ENCODE assay signal across 20 cellular contexts in genomic region chr17:9538626-9539025, GRCh38. TPM values are rescaled to one million over a fixed set of nuclear protein-coding genes. Genes with fewer than 3 reads are reported as not detected.
"Had no signal": no experiment of that assay in that cellular context is flagged by ENCODE, and none has a peak within 500 bp of the region (broad histone marks: within the 10 kb centered on the region; RNA-seq: fewer than 3 reads in every experiment).

No MANE protein-coding gene starts in this region.

- DNase-seq: effector CD4-positive, alpha-beta T cell; gastrocnemius medialis; islet precursor cell; mammary epithelial cell; mucosa of descending colon; naive thymus-derived CD8-positive, alpha-beta T cell; ovary; right cardiac atrium; stimulated activated CD4-positive, alpha-beta T cell treated with anti-CD3 and anti-CD28 coated beads, Interleukin-4, amount 100 ng/mL, for 1 hour; tibial artery had no signal

- H3K4me3 ChIP-seq: coronary artery, esophagus muscularis mucosa, gastrocnemius medialis, mucosa of descending colon, ovary, tibial artery had no signal

- H3K9me3 Mint-ChIP-seq: naive thymus-derived CD8-positive, alpha-beta T cell; stimulated activated memory B cell treated with anti-CD40 and anti-IgM and Interleukin-4, amounts not matched to agents 10 μg/mL and 1 μg/mL and 100 μg/mL, for 72 hours; stimulated activated naive CD8-positive, alpha-beta T cell treated with anti-CD3 and anti-CD28 coated beads, Interleukin-15, Interleukin-2, amounts not matched to agents 100 ng/mL and 50 ng/mL, for 24 hours had no signal

- H3K27ac Mint-ChIP-seq: naive thymus-derived CD8-positive, alpha-beta T cell; stimulated activated memory B cell treated with anti-CD40 and anti-IgM and Interleukin-4, amounts not matched to agents 10 μg/mL and 1 μg/mL and 100 μg/mL, for 72 hours; stimulated activated naive CD8-positive, alpha-beta T cell treated with anti-CD3 and anti-CD28 coated beads, Interleukin-15, Interleukin-2, amounts not matched to agents 100 ng/mL and 50 ng/mL, for 24 hours had no signal

- H3K27ac ChIP-seq: coronary artery, epithelial cell of prostate, esophagus muscularis mucosa, gastrocnemius medialis, ovary, tibial artery had no signal

- H3K36me3 ChIP-seq: gastrocnemius medialis, ovary had no signal

- H3K27me3 Mint-ChIP-seq: naive thymus-derived CD8-positive, alpha-beta T cell; stimulated activated memory B cell treated with anti-CD40 and anti-IgM and Interleukin-4, amounts not matched to agents 10 μg/mL and 1 μg/mL and 100 μg/mL, for 72 hours; stimulated activated naive CD8-positive, alpha-beta T cell treated with anti-CD3 and anti-CD28 coated beads, Interleukin-15, Interleukin-2, amounts not matched to agents 100 ng/mL and 50 ng/mL, for 24 hours had no signal

- H3K4me1 Mint-ChIP-seq: stimulated activated memory B cell treated with anti-CD40 and anti-IgM and Interleukin-4, amounts not matched to agents 10 μg/mL and 1 μg/mL and 100 μg/mL, for 72 hours had no signal

- H3K4me1 ChIP-seq: gastrocnemius medialis had no signal

- H3K4me3 Mint-ChIP-seq: naive thymus-derived CD8-positive, alpha-beta T cell; stimulated activated memory B cell treated with anti-CD40 and anti-IgM and Interleukin-4, amounts not matched to agents 10 μg/mL and 1 μg/mL and 100 μg/mL, for 72 hours; stimulated activated naive CD8-positive, alpha-beta T cell treated with anti-CD3 and anti-CD28 coated beads, Interleukin-15, Interleukin-2, amounts not matched to agents 100 ng/mL and 50 ng/mL, for 24 hours had no signal

- H3K27me3 ChIP-seq: esophagus muscularis mucosa, gastrocnemius medialis, ovary, tibial artery had no signal

RNA-seq across cellular contexts. Expression of gene CFAP52, which starts 37.8 kb away (rescaled TPM):
- total RNA-seq: chondrocyte; dermis microvascular lymphatic vessel endothelial cell; gastrocnemius medialis; left lobe of liver; mammary epithelial cell; mucosa of descending colon; naive thymus-derived CD8-positive, alpha-beta T cell; posterior vena cava; ureter had no signal
- polyA plus RNA-seq: mammary epithelial cell; naive thymus-derived CD8-positive, alpha-beta T cell; right cardiac atrium had no signal
